ENCODE assay signal across 21 cellular contexts in the genomic region with DNA sequence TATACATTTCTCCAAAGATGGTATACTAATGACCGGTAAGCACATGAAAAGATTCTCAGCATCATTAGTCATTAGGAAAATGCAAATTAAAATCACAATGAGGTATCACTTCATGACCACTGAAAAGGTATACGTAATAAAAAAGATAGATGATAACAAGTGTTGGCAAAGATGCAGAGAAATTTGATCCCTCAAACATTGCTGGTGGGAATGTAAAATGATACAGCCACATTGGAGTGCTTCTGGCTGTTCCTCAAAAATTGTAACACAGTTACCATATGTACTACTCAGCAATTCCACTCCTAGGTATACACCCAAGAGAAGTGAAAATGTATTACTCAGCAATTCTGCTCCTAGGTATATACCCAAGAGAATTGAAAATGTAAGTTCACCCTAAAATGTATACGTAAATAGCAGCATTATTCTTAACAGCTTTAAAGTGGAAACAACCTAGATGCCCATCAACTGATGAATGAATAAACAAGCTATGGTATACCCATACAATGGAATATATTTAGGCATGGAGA. TPM values are rescaled to one million over a fixed set of nuclear protein-coding genes. Genes with fewer than 3 reads are reported as not detected.
"Had no signal": no experiment of that assay in that cellular context is flagged by ENCODE, and none has a peak within 500 bp of the region (broad histone marks: within the 10 kb centered on the region; RNA-seq: fewer than 3 reads in every experiment).

No MANE protein-coding gene starts in this region.

- H3K4me1 ChIP-seq: breast epithelium had no signal

- ATAC-seq: activated naive CD8-positive, alpha-beta T cell treated with anti-CD3 and anti-CD28 coated beads, Interleukin-2, amount 50 U/mL, for 24 hours; esophagus mucosa had no signal

- H3K27ac Mint-ChIP-seq: activated B cell treated with CpG ODN at 0.5 μM for 24 hours; activated CD4-positive, alpha-beta memory T cell treated with anti-CD3 and anti-CD28 coated beads, Interleukin-2, amount 10 ng/mL, durations not matched to agents 7 days and 5 days; activated naive CD4-positive, alpha-beta T cell treated with anti-CD3 and anti-CD28 coated beads, Interleukin-2, amount 10 ng/mL, durations not matched to agents 7 days and 5 days; activated naive CD8-positive, alpha-beta T cell treated with anti-CD3 and anti-CD28 coated beads, Interleukin-2, amount 50 U/mL, for 24 hours; memory B cell had no signal

- H3K9me3 ChIP-seq: thyroid gland had no signal

- DNase-seq: activated B cell treated with CpG ODN at 0.5 μM for 24 hours; activated CD4-positive, alpha-beta memory T cell treated with anti-CD3 and anti-CD28 coated beads, Interleukin-2, amount 10 ng/mL, durations not matched to agents 7 days and 5 days; activated CD4-positive, alpha-beta T cell treated with anti-CD3 and anti-CD28 coated beads for 4 hours; activated effector memory CD4-positive, alpha-beta T cell treated with Interleukin-2 at 50 U/mL for 16 hours; activated naive CD4-positive, alpha-beta T cell treated with anti-CD3 and anti-CD28 coated beads, Interleukin-2, amount 10 ng/mL, durations not matched to agents 7 days and 5 days; activated naive CD8-positive, alpha-beta T cell treated with anti-CD3 and anti-CD28 coated beads, Interleukin-2, amount 50 U/mL, for 24 hours; activated T-cell treated with anti-CD3 and anti-CD28 coated beads, Interleukin-2, amount 50 U/mL, for 48 hours; anterior cingulate cortex; cerebellar nuclear complex; effector CD8-positive, alpha-beta T cell; occipital lobe; posterior cingulate gyrus; retina; stimulated activated CD4-positive, alpha-beta T cell treated with anti-CD3 and anti-CD28 coated beads, Interleukin-2, amount 100 ng/mL, for 24 hours; stimulated activated naive CD4-positive, alpha-beta T cell treated with Interleukin-2 at 50 U/mL for 16 hours; T-helper 9 cell; thyroid gland had no signal

- H3K4me3 ChIP-seq: breast epithelium, thyroid gland had no signal

- H3K36me3 ChIP-seq: breast epithelium, thyroid gland had no signal

- H3K36me3 Mint-ChIP-seq: activated naive CD4-positive, alpha-beta T cell treated with anti-CD3 and anti-CD28 coated beads, Interleukin-2, amount 10 ng/mL, durations not matched to agents 7 days and 5 days had no signal

- H3K27me3 Mint-ChIP-seq: activated B cell treated with CpG ODN at 0.5 μM for 24 hours; activated CD4-positive, alpha-beta memory T cell treated with anti-CD3 and anti-CD28 coated beads, Interleukin-2, amount 10 ng/mL, durations not matched to agents 7 days and 5 days; activated naive CD8-positive, alpha-beta T cell treated with anti-CD3 and anti-CD28 coated beads, Interleukin-2, amount 50 U/mL, for 24 hours had no signal

- H3K27me3 ChIP-seq: breast epithelium, thyroid gland had no signal

- H3K27ac ChIP-seq: breast epithelium, thyroid gland had no signal

- H3K4me1 Mint-ChIP-seq: activated B cell treated with CpG ODN at 0.5 μM for 24 hours; activated CD4-positive, alpha-beta memory T cell treated with anti-CD3 and anti-CD28 coated beads, Interleukin-2, amount 10 ng/mL, durations not matched to agents 7 days and 5 days; activated naive CD4-positive, alpha-beta T cell treated with anti-CD3 and anti-CD28 coated beads, Interleukin-2, amount 10 ng/mL, durations not matched to agents 7 days and 5 days; activated naive CD8-positive, alpha-beta T cell treated with anti-CD3 and anti-CD28 coated beads, Interleukin-2, amount 50 U/mL, for 24 hours had no signal

- H3K4me3 Mint-ChIP-seq: activated B cell treated with CpG ODN at 0.5 μM for 24 hours; activated CD4-positive, alpha-beta memory T cell treated with anti-CD3 and anti-CD28 coated beads, Interleukin-2, amount 10 ng/mL, durations not matched to agents 7 days and 5 days; activated naive CD4-positive, alpha-beta T cell treated with anti-CD3 and anti-CD28 coated beads, Interleukin-2, amount 10 ng/mL, durations not matched to agents 7 days and 5 days; activated naive CD8-positive, alpha-beta T cell treated with anti-CD3 and anti-CD28 coated beads, Interleukin-2, amount 50 U/mL, for 24 hours; memory B cell had no signal

RNA-seq across cellular contexts. Expression of gene KY, which starts 25.0 kb away (rescaled TPM):
- total RNA-seq: activated B cell treated with CpG ODN at 0.5 μM for 24 hours; activated CD4-positive, alpha-beta memory T cell treated with anti-CD3 and anti-CD28 coated beads, Interleukin-2, amount 10 ng/mL, durations not matched to agents 7 days and 5 days; esophagus mucosa; subcutaneous adipose tissue had no signal
